17 cellular contexts compared by ENCODE assay signal in the genomic region with DNA sequence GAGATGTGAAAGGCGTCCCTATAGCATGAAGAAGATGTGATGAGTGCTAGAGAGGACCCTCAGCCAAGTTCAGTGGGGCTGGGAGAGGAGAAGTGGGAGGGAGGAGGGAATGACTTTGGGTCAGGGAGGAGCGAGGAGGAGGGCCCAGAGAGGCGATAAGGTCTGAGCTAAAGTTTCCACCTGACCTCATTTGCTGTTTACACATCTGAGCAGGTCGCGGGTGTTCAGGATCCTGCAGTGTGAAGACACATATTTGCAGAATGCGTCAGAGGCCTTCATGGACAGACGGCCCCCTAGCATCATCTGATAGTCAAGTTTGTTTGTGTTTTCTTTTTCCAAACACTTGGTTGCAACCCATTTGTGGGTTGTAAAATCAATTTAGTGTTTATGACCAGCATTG. TPM values are rescaled to one million over a fixed set of nuclear protein-coding genes. Genes with fewer than 3 reads are reported as not detected.
DNase-seq lines count a peak whose midpoint lies in the region; ATAC-seq and TF ChIP-seq lines count a peak whose summit lies in the region.
"Had no signal": no experiment of that assay in that cellular context is flagged by ENCODE, and none has a peak within 500 bp of the region (broad histone marks: within the 10 kb centered on the region; RNA-seq: fewer than 3 reads in every experiment).

No MANE protein-coding gene starts in this region.

- ATAC-seq in RWPE2 (ENCODE audit: low read depth): peak; percentile 84

- no peak overlapping the region for H3K23ac ChIP-seq in trophoblast cell (ENCODE audit: low read length)

- H3K27ac ChIP-seq in RWPE2 (ENCODE audit: poor library complexity, severe bottlenecking): peak overlapping the region; percentile 55
- no peak overlapping the region for H3K27ac ChIP-seq in trophoblast cell (ENCODE audit: low read depth, low read length)
- H3K27ac ChIP-seq: BLaER1, thoracic aorta had no signal

- H3K36me3 ChIP-seq in RWPE2 (ENCODE audit: low read depth) (no peaks in the 10 kb centered on the region), trophoblast cell (ENCODE audit: control insufficient read depth in 1 of 2, insufficient read depth in 2 of 2, low read length in 2 of 2) (no peaks in the 10 kb centered on the region)
- H3K36me3 ChIP-seq: BLaER1, thoracic aorta had no signal

- H3K9ac ChIP-seq in trophoblast cell (ENCODE audit: low read length): no peak overlapping the region
- H3K9ac ChIP-seq: BLaER1 had no signal

- H3K4me1 ChIP-seq in RWPE2 (ENCODE audit: insufficient read depth, poor library complexity, severe bottlenecking) (peaks cover 19% of the 10 kb centered on the region), trophoblast cell (ENCODE audit: control insufficient read depth in 1 of 2, insufficient read depth in 2 of 2, low read length in 2 of 2) (no peaks in the 10 kb centered on the region)
- H3K4me1 ChIP-seq: BLaER1 had no signal

- no peak overlapping the region for H3K4me2 ChIP-seq in trophoblast cell (ENCODE audit: low read length)
- H3K4me2 ChIP-seq: BLaER1 had no signal

- H3K18ac ChIP-seq in trophoblast cell (ENCODE audit: low read length): no peak overlapping the region

- no peaks in the 10 kb centered on the region for H3K9me3 ChIP-seq in RWPE2 (ENCODE audit: severe bottlenecking)
- H3K9me3 ChIP-seq in trophoblast cell (ENCODE audit: insufficient read depth, low read depth, low read length): no peaks in the 10 kb centered on the region
- H3K9me3 ChIP-seq: BLaER1, thoracic aorta had no signal

- no peak overlapping the region for H3K14ac ChIP-seq in trophoblast cell (ENCODE audit: low read length)

- H3K4ac ChIP-seq in trophoblast cell (ENCODE audit: low read depth, low read length): no peak overlapping the region

- H3K79me1 ChIP-seq in trophoblast cell (ENCODE audit: low read length): no peaks in the 10 kb centered on the region

- H3K79me2 ChIP-seq in trophoblast cell (ENCODE audit: control insufficient read depth, insufficient read depth, low read length, poor library complexity): no peaks in the 10 kb centered on the region

- TF ChIP-seq CTCF in RWPE2 (IDR thresholded peaks at IDR 0.05; ENCODE audit: poor library complexity, severe bottlenecking): no peak

- no CpG with 5 or more reads among the region's 7 CpGs for WGBS in trophoblast cell (ENCODE audit: extremely low coverage, insufficient coverage, insufficient read length)

- H2BK5ac ChIP-seq in trophoblast cell (ENCODE audit: low read depth, low read length, poor library complexity): no peak overlapping the region

- H3K4me3 ChIP-seq in RWPE2 (ENCODE audit: severe bottlenecking) (no peak overlapping the region), trophoblast cell (ENCODE audit: low read depth, low read length) (no peak overlapping the region)
- H3K4me3 ChIP-seq: BLaER1, thoracic aorta had no signal

- H2BK120ac ChIP-seq in trophoblast cell (ENCODE audit: insufficient read depth, low read length, poor library complexity): no peak overlapping the region

- H4K12ac ChIP-seq in trophoblast cell (ENCODE audit: low read depth, low read length): no peak overlapping the region

- no peak overlapping the region for H4K8ac ChIP-seq in trophoblast cell (ENCODE audit: low read depth, low read length)

- DNase-seq in Daoy (ENCODE audit: low read depth) (peak; percentile 56), RWPE2 (ENCODE audit: low spot score) (no peak), islet precursor cell (peak; percentile 74), trophoblast cell (peak; percentile 31 to 74), iPS-NIHi7 (ENCODE audit: extremely low spot score) (no peak), NCI-H2029 treated with DMSO at 0.1 percent for 48 hours (lab: John Stamatoyannopoulos, UW) (no peak), NCI-H510A (lab: John Stamatoyannopoulos, UW) (no peak), SHP77 (lab: John Stamatoyannopoulos, UW) (no peak)
- DNase-seq: activated naive CD8-positive, alpha-beta T cell treated with anti-CD3 and anti-CD28 coated beads, Interleukin-2, amount 10 ng/mL, durations not matched to agents 7 days and 5 days; GF-D8; hypothalamus; NCI-H1092 treated with DMSO at 0.1 percent for 48 hours; NCI-H345; posterior cingulate gyrus had no signal

- no peak overlapping the region for H2AFZ ChIP-seq in trophoblast cell (ENCODE audit: insufficient read depth, low read length, poor library complexity)

- H2BK12ac ChIP-seq in trophoblast cell (ENCODE audit: low read length): no peak overlapping the region

- no peak overlapping the region for H2AK5ac ChIP-seq in trophoblast cell (ENCODE audit: low read length)

- no peaks in the 10 kb centered on the region for H3K27me3 ChIP-seq in RWPE2 (ENCODE audit: insufficient read depth, poor library complexity, severe bottlenecking)
- no peaks in the 10 kb centered on the region for H3K27me3 ChIP-seq in trophoblast cell (ENCODE audit: insufficient read depth, low read length)
- H3K27me3 ChIP-seq: BLaER1 had no signal

- no peak overlapping the region for H4K91ac ChIP-seq in trophoblast cell (ENCODE audit: low read depth, low read length)

RNA-seq across cellular contexts. Expression of a gene that starts 18.9 kb away (rescaled TPM):
- 28.8 and 29.9 TPM in 2 replicates for total RNA-seq in Daoy (2014; rRNA removed; shearing (Covaris generic))
- 12.2 and 15.6 TPM in 2 replicates for polyA plus RNA-seq in trophoblast cell (2013)
- total RNA-seq: activated naive CD8-positive, alpha-beta T cell treated with anti-CD3 and anti-CD28 coated beads, Interleukin-2, amount 10 ng/mL, durations not matched to agents 7 days and 5 days; T-helper 1 cell treated with Interleukin-12 subunit alpha and Interleukin-12 subunit beta and Interleukin-4 antibody, amounts not matched to agents 30 ng/mL and 1 ng/mL, for 36 hours had no signal

RNA-seq across cellular contexts. Expression of a gene that starts 50.7 kb away (rescaled TPM):
- total RNA-seq in Daoy (2014; rRNA removed; shearing (Covaris generic)): 23.9 and 28.8 TPM in 2 replicates
- 9.2 and 9.6 TPM in 2 replicates for polyA plus RNA-seq in trophoblast cell (2013)

Comparison
In these comparisons a context has a peak if more than half of its experiments do, and no peak if none do; other contexts are left out.
1. DNase-seq: peak in Daoy (single experiment), islet precursor cell (single experiment) and trophoblast cell (2 of 2); none in RWPE2 (single experiment), iPS-NIHi7 (single experiment), NCI-H2029 treated with DMSO at 0.1 percent for 48 hours (single experiment), NCI-H510A (single experiment) and SHP77 (0 of 2).